13 cellular contexts compared by ENCODE assay signal in the genomic region with DNA sequence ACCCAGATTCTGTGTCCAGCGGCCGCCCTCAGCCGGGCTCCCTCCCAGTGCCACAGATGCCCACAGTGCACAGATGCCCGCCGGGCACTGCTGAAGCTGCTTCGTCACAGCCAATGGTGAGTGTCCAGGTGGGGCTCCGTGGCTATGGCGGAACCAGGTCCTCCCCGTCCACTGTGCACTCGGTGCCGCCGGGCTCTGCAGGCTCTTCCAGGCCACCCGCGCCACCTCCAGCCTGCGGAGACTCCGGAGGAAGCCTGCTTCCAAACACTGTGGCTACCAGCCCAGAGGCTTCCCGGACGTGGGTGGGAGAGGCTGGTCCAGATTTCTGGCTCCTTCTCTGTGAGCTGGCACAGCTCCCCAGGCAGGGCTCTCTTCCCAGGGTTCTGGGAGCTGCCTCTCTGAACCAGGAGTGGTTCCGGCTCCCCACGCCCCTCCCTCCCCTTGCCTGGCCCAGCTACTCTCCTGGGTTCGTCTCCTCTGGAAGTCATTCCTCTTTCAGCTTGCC. TPM values are rescaled to one million over a fixed set of nuclear protein-coding genes. Genes with fewer than 3 reads are reported as not detected.
A peak's percentile ranks its signal among the peaks of the same experiment; 100 is the strongest.
DNase-seq lines count a peak whose midpoint lies in the region; ATAC-seq and TF ChIP-seq lines count a peak whose summit lies in the region.
"Had no signal": no experiment of that assay in that cellular context is flagged by ENCODE, and none has a peak within 500 bp of the region (broad histone marks: within the 10 kb centered on the region; RNA-seq: fewer than 3 reads in every experiment).

No MANE protein-coding gene starts in this region.

- no peak for TF ChIP-seq EP300 in gastroesophageal sphincter (IDR thresholded peaks at IDR 0.05)

- no peaks in the 10 kb centered on the region for H4K20me1 ChIP-seq in SU-DHL-6 (ENCODE audit: low read depth, low read length)

- TF ChIP-seq CTCF in SU-DHL-6 (IDR thresholded peaks at IDR 0.05; ENCODE audit: insufficient read depth, low read length, poor library complexity, severe bottlenecking) (no peak), gastroesophageal sphincter (IDR thresholded peaks at IDR 0.05) (no peak), mucosa of descending colon (IDR thresholded peaks at IDR 0.05) (no peak), testis (IDR thresholded peaks at IDR 0.05) (no peak), HFFc6 (IDR thresholded peaks at IDR 0.05) (no peak)

- H3K27me3 Mint-ChIP-seq in activated T-cell treated with anti-CD3 and anti-CD28 coated beads, Interleukin-2, amount 50 U/mL, for 72 hours (ENCODE audit: low read depth) = no peaks in the 10 kb centered on the region
- peaks cover 6% of the 10 kb centered on the region for H3K27me3 Mint-ChIP-seq in HFFc6 (ENCODE audit: insufficient read depth)

- H3K9me3 ChIP-seq in SU-DHL-6 (ENCODE audit: insufficient read depth, low read length) (no peaks in the 10 kb centered on the region), gastroesophageal sphincter (no peaks in the 10 kb centered on the region), mucosa of descending colon (no peaks in the 10 kb centered on the region), testis (no peaks in the 10 kb centered on the region)

- H3K36me3 ChIP-seq in SU-DHL-6 (ENCODE audit: low read length) (no peaks in the 10 kb centered on the region), gastroesophageal sphincter (no peaks in the 10 kb centered on the region), mucosa of descending colon (ENCODE audit: low read depth) (no peaks in the 10 kb centered on the region), testis (ENCODE audit: low read depth, missing control alignments) (no peaks in the 10 kb centered on the region)

- peaks cover 0 to 6% of the 10 kb centered on the region in 2 donors for H3K36me3 Mint-ChIP-seq in activated T-cell treated with anti-CD3 and anti-CD28 coated beads, Interleukin-2, amount 50 U/mL, for 72 hours (ENCODE audit: insufficient read depth in 2 of 2)
- H3K36me3 Mint-ChIP-seq in HFFc6 (ENCODE audit: low read depth) = no peaks in the 10 kb centered on the region
- H3K36me3 Mint-ChIP-seq: naive thymus-derived CD4-positive, alpha-beta T cell had no signal

- no peaks in the 10 kb centered on the region for H3K9me2 ChIP-seq in SU-DHL-6 (replicated peaks; ENCODE audit: insufficient read depth, low read length)

- 10 to 23% methylated on average over 2 to 3 of the region's 21 CpGs for WGBS in gastroesophageal sphincter (ENCODE audit: low coverage in 1 of 2), 2 donors
- WGBS in testis, 2 donors = 52 to 82% methylated on average over 5 to 21 of the region's 21 CpGs

- no peaks in the 10 kb centered on the region for H3K27me3 ChIP-seq in SU-DHL-6 (ENCODE audit: low read length)
- peaks cover 57% of the 10 kb centered on the region for H3K27me3 ChIP-seq in gastroesophageal sphincter
- H3K27me3 ChIP-seq in testis = no peaks in the 10 kb centered on the region

- H3K4me1 ChIP-seq in gastroesophageal sphincter (peaks cover 0 to 40% (median 10%) of the 10 kb centered on the region in 3 donors), mucosa of descending colon (ENCODE audit: low read depth) (peaks cover 12% of the 10 kb centered on the region), testis (peaks cover 6% of the 10 kb centered on the region)

- H3K9ac ChIP-seq in SU-DHL-6 (ENCODE audit: low read length) = peak overlapping the region; percentile 73

- ATAC-seq in gastroesophageal sphincter (peak; percentile 11), mucosa of descending colon (no peak)
- no peak for ATAC-seq in activated T-cell treated with anti-CD3 and anti-CD28 coated beads, Interleukin-2, amount 50 U/mL, for 72 hours (replicated peaks in 1 of 2)
- ATAC-seq: naive thymus-derived CD4-positive, alpha-beta T cell had no signal

- DNase-seq in mucosa of descending colon (peak in 2 of 3 donors; percentile 32 to 61), testis (peak; percentile 41), NCI-H748 (lab: John Stamatoyannopoulos, UW; ENCODE audit: unreplicated experiment) (no peak), HFFc6 (no peak)
- DNase-seq in activated naive CD4-positive, alpha-beta T cell treated with Interleukin-2 at 50 U/mL for 16 hours = no peak
- no peak for DNase-seq in activated T-cell treated with anti-CD3 and anti-CD28 coated beads, Interleukin-2, amount 50 U/mL, for 72 hours
- DNase-seq: foreskin fibroblast; kidney glomerular epithelial cell; naive thymus-derived CD4-positive, alpha-beta T cell had no signal

- H2AFZ ChIP-seq in SU-DHL-6 (ENCODE audit: low read depth, low read length, severe bottlenecking) = no peak overlapping the region

- TF ChIP-seq POLR2A in gastroesophageal sphincter (IDR thresholded peaks at IDR 0.05) = no peak
- no peak for TF ChIP-seq POLR2A in testis (IDR thresholded peaks at IDR 0.05)

- H3K27ac Mint-ChIP-seq in activated T-cell treated with anti-CD3 and anti-CD28 coated beads, Interleukin-2, amount 50 U/mL, for 72 hours = no peak overlapping the region
- no peak overlapping the region for H3K27ac Mint-ChIP-seq in HFFc6

- H3K4me3 ChIP-seq in SU-DHL-6 (ENCODE audit: insufficient read depth, low read length, poor library complexity, severe bottlenecking) (peak overlapping the region; percentile 54), gastroesophageal sphincter (no peak overlapping the region), mucosa of descending colon (no peak overlapping the region), testis (no peak overlapping the region)

- H3K4me3 Mint-ChIP-seq in activated T-cell treated with anti-CD3 and anti-CD28 coated beads, Interleukin-2, amount 50 U/mL, for 72 hours = no peak overlapping the region
- no peak overlapping the region for H3K4me3 Mint-ChIP-seq in HFFc6
- H3K4me3 Mint-ChIP-seq: naive thymus-derived CD4-positive, alpha-beta T cell had no signal

- intact Hi-C loops in mucosa of descending colon (cut with DNase I, micrococcal nuclease) = no loop called here
- intact Hi-C loops in testis (cut with DNase I; ENCODE audit: low total_unique reads) = no loop called here

- H3K4me1 Mint-ChIP-seq in activated T-cell treated with anti-CD3 and anti-CD28 coated beads, Interleukin-2, amount 50 U/mL, for 72 hours (ENCODE audit: low read depth) = peaks cover 30% of the 10 kb centered on the region
- H3K4me1 Mint-ChIP-seq in HFFc6 (ENCODE audit: low read depth) = peaks cover 14% of the 10 kb centered on the region

- H3K4me2 ChIP-seq in SU-DHL-6 (ENCODE audit: low read depth, low read length, poor library complexity, severe bottlenecking) = peak overlapping the region; percentile 63

- H3F3A ChIP-seq in SU-DHL-6 (ENCODE audit: insufficient read depth) = peaks cover 50% of the 10 kb centered on the region

- H3K9me3 Mint-ChIP-seq in activated T-cell treated with anti-CD3 and anti-CD28 coated beads, Interleukin-2, amount 50 U/mL, for 72 hours = no peaks in the 10 kb centered on the region
- H3K9me3 Mint-ChIP-seq in HFFc6 = no peaks in the 10 kb centered on the region
- H3K9me3 Mint-ChIP-seq: naive thymus-derived CD4-positive, alpha-beta T cell had no signal

- peak overlapping the region; percentile 98 for H3K27ac ChIP-seq in SU-DHL-6 (ENCODE audit: low read depth, low read length)
- H3K27ac ChIP-seq in gastroesophageal sphincter = no peak overlapping the region
- no peak overlapping the region for H3K27ac ChIP-seq in testis
- H3K27ac ChIP-seq: VCaP had no signal

- peaks cover 26% of the 10 kb centered on the region for H3K79me2 ChIP-seq in SU-DHL-6 (ENCODE audit: insufficient read depth, low read length)

RNA-seq across cellular contexts. Expression of gene PYCR1, which starts 2.8 kb away (rescaled TPM):
- total RNA-seq in gastroesophageal sphincter (1 to 10 TPM; 3.4 to 6.8 (median 5.1) TPM), mucosa of descending colon (10 to 100 TPM; 14.7 to 35.0 (median 28.2) TPM), testis (10 to 100 TPM; 13.8 to 19.2 TPM)
- 28.9 TPM for polyA plus RNA-seq in testis (ENCODE audit: insufficient read depth, low read depth, low replicate concordance)
- total RNA-seq in activated T-cell treated with anti-CD3 and anti-CD28 coated beads, Interleukin-2, amount 50 U/mL, for 72 hours = 100 to 1,000 TPM; 141 to 178 TPM
- total RNA-seq in HFFc6 (2021; fragmentation: NEBNext Ultra II Directional; extraction: Animal tissue kit (Norgen Biotek cat#: 25700)) = 100 to 1,000 TPM in 4 of 6 experiments, 10 to 100 TPM in 2; 97.9 to 147 (median 110) TPM

RNA-seq across cellular contexts. Expression of gene MYADML2, which starts 7.1 kb away (rescaled TPM):
- not detected for total RNA-seq in gastroesophageal sphincter
- under 1 TPM in 1 of 3 donors, not detected in 2; 0.13 TPM for total RNA-seq in mucosa of descending colon
- total RNA-seq in testis = under 1 TPM; 0.16 to 0.25 TPM
- polyA plus RNA-seq in testis (ENCODE audit: insufficient read depth, low read depth, low replicate concordance) = 0.57 TPM
- total RNA-seq in activated T-cell treated with anti-CD3 and anti-CD28 coated beads, Interleukin-2, amount 50 U/mL, for 72 hours = not detected
- not detected for total RNA-seq in HFFc6 (2021; fragmentation: NEBNext Ultra II Directional; extraction: Animal tissue kit (Norgen Biotek cat#: 25700))
- total RNA-seq: naive thymus-derived CD4-positive, alpha-beta T cell; subcutaneous adipose tissue had no signal
- polyA plus RNA-seq: naive thymus-derived CD4-positive, alpha-beta T cell had no signal

RNA-seq across cellular contexts. Expression of gene MAFG, which starts 12.4 kb away (rescaled TPM):
- total RNA-seq in gastroesophageal sphincter (10 to 100 TPM; 18.8 to 39.3 (median 25.3) TPM), mucosa of descending colon (10 to 100 TPM; 17.4 to 34.0 (median 21.1) TPM), testis (10 to 100 TPM; 31.7 to 36.9 TPM)
- 21.8 TPM for polyA plus RNA-seq in testis (ENCODE audit: insufficient read depth, low read depth, low replicate concordance)
- 10 to 100 TPM; 41.5 to 44.7 TPM for total RNA-seq in activated T-cell treated with anti-CD3 and anti-CD28 coated beads, Interleukin-2, amount 50 U/mL, for 72 hours
- total RNA-seq in HFFc6 (2021; fragmentation: NEBNext Ultra II Directional; extraction: Animal tissue kit (Norgen Biotek cat#: 25700)) = 10 to 100 TPM; 17.7 to 22.4 (median 18.2) TPM

RNA-seq across cellular contexts. Expression of gene NOTUM, which starts 21.1 kb away (rescaled TPM):
- total RNA-seq in gastroesophageal sphincter = under 1 TPM in 1 of 4 donors, not detected in 3; 0.22 TPM
- total RNA-seq in mucosa of descending colon = under 1 TPM in 1 of 3 donors, not detected in 2; 0.13 TPM
- total RNA-seq in testis = 10 to 100 TPM in 1 of 2 donors, 1 to 10 TPM in 1; 9.5 to 13.2 TPM
- polyA plus RNA-seq in testis (ENCODE audit: insufficient read depth, low read depth, low replicate concordance) = 5.1 TPM
- 1 to 10 TPM in 1 of 2 donors, under 1 TPM in 1; 0.76 to 1.4 TPM for total RNA-seq in activated T-cell treated with anti-CD3 and anti-CD28 coated beads, Interleukin-2, amount 50 U/mL, for 72 hours
- under 1 TPM in 2 of 6 experiments, not detected in 4; 0.10 to 0.14 TPM for total RNA-seq in HFFc6 (2021; fragmentation: NEBNext Ultra II Directional; extraction: Animal tissue kit (Norgen Biotek cat#: 25700))
- total RNA-seq: subcutaneous adipose tissue had no signal

RNA-seq across cellular contexts. Expression of gene SIRT7, which starts 22.0 kb away (rescaled TPM):
- total RNA-seq in gastroesophageal sphincter = 10 to 100 TPM; 14.3 to 24.1 (median 18.3) TPM
- 10 to 100 TPM; 50.1 to 83.5 (median 73.7) TPM for total RNA-seq in mucosa of descending colon
- total RNA-seq in testis = 10 to 100 TPM; 48.4 to 59.3 TPM
- polyA plus RNA-seq in testis (ENCODE audit: insufficient read depth, low read depth, low replicate concordance) = 34.1 TPM
- total RNA-seq in activated T-cell treated with anti-CD3 and anti-CD28 coated beads, Interleukin-2, amount 50 U/mL, for 72 hours = 10 to 100 TPM; 42.2 to 44.2 TPM
- 10 to 100 TPM; 16.2 to 20.7 (median 18.5) TPM for total RNA-seq in HFFc6 (2021; fragmentation: NEBNext Ultra II Directional; extraction: Animal tissue kit (Norgen Biotek cat#: 25700))

Comparison
In these comparisons a context has a peak if more than half of its experiments do, and no peak if none do; other contexts are left out.
1. DNase-seq: peak in mucosa of descending colon (2 of 3) and testis (single experiment); none in NCI-H748 (single experiment), activated naive CD4-positive, alpha-beta T cell treated with Interleukin-2 at 50 U/mL for 16 hours (single experiment), activated T-cell treated with anti-CD3 and anti-CD28 coated beads, Interleukin-2, amount 50 U/mL, for 72 hours (0 of 2) and HFFc6 (single experiment).